ENCODE assay signal across 18 cellular contexts in genomic region chr16:88202207-88202745, GRCh38.
DNase-seq lines count a peak whose midpoint lies in the region; ATAC-seq, FAIRE-seq and TF ChIP-seq lines count a peak whose summit lies in the region.
"Had no signal": no experiment of that assay in that cellular context is flagged by ENCODE, and none has a peak within 500 bp of the region (broad histone marks: within the 10 kb centered on the region; RNA-seq: fewer than 3 reads in every experiment).

No MANE protein-coding gene starts in this region.

- POLR2A ChIA-PET in IMR-90 (lab: Charles Lee; ENCODE audit: unreplicated experiment), result no interaction called here

- H3K4me1 Mint-ChIP-seq in type B pancreatic cell (ENCODE audit: unreplicated experiment), result no peaks in the 10 kb centered on the region
- H3K4me1 Mint-ChIP-seq: B cell had no signal

- no peaks in the 10 kb centered on the region for H3K9me3 Mint-ChIP-seq in type B pancreatic cell
- H3K9me3 Mint-ChIP-seq: CD4-positive, alpha-beta T cell had no signal

- H3K27me3 Mint-ChIP-seq in type B pancreatic cell, result no peaks in the 10 kb centered on the region
- H3K27me3 Mint-ChIP-seq: B cell; CD4-positive, alpha-beta T cell had no signal

- H3K4me2 ChIP-seq in IMR-90 (ENCODE audit: low read depth, low read length), result no peak overlapping the region

- H3K4me3 Mint-ChIP-seq in type B pancreatic cell, result no peak overlapping the region
- H3K4me3 Mint-ChIP-seq: B cell; CD4-positive, alpha-beta T cell had no signal

- no peaks in the 10 kb centered on the region for H3K9me1 ChIP-seq in IMR-90 (ENCODE audit: insufficient read depth, low read length)

- H3K4me3 ChIP-seq in IMR-90 (ENCODE audit: insufficient read depth, low read depth, low read length), result no peak overlapping the region
- no peak overlapping the region for H3K4me3 ChIP-seq in bronchial epithelial cell (ENCODE audit: low read depth, low read length)
- H3K4me3 ChIP-seq: HAP-1 had no signal

- H3K56ac ChIP-seq in IMR-90 (ENCODE audit: extremely low read depth, insufficient read depth, low read length), result no peak overlapping the region

- peak overlapping the region; percentile 59; the same call in 1 of the 2 replicates for H2AK5ac ChIP-seq in IMR-90 (ENCODE audit: low read depth, low read length)

- no peak overlapping the region for H4K5ac ChIP-seq in IMR-90 (ENCODE audit: low read depth, low read length)

- ATAC-seq in IMR-90 (ENCODE audit: low read depth), result no peak
- no peak for ATAC-seq in left ventricle myocardium superior

- no peak overlapping the region for H3K4ac ChIP-seq in IMR-90 (ENCODE audit: low read depth, low read length)

- no peak overlapping the region for H2BK5ac ChIP-seq in IMR-90 (ENCODE audit: low read depth, low read length, poor library complexity, severe bottlenecking)

- TF ChIP-seq POLR2A in IMR-90 (IDR thresholded peaks at IDR 0.05; ENCODE audit: low read depth, low read length), result no peak

- no peak overlapping the region for H2AK9ac ChIP-seq in IMR-90 (replicated peaks; ENCODE audit: low read depth, low read length, poor library complexity)

- H3K27ac Mint-ChIP-seq in type B pancreatic cell, result no peak overlapping the region
- H3K27ac Mint-ChIP-seq: B cell; CD4-positive, alpha-beta T cell had no signal

- H3K36me3 Mint-ChIP-seq in type B pancreatic cell, result no peaks in the 10 kb centered on the region

- WGBS in IMR-90 (ENCODE audit: extremely low coverage in 2 of 2, insufficient read length in 1 of 2), 2 experiments, result 84% methylated on average over 4 of the region's 13 CpGs; no CpG with 5 or more reads in 1 of the 2 experiments

- H3K27me3 ChIP-seq in IMR-90 (ENCODE audit: control insufficient read depth, insufficient read depth, low read length) (no peaks in the 10 kb centered on the region), bronchial epithelial cell (ENCODE audit: control insufficient read depth, insufficient read depth, low read length) (no peaks in the 10 kb centered on the region)

- H3K27ac ChIP-seq in IMR-90 (ENCODE audit: insufficient read depth, low read length), result no peak overlapping the region

- TF ChIP-seq RAD21 in IMR-90 (IDR thresholded peaks at IDR 0.05; ENCODE audit: low read length), result no peak

- no peak overlapping the region for H2AFZ ChIP-seq in IMR-90 (replicated peaks; ENCODE audit: low read length, poor library complexity)

- H2BK20ac ChIP-seq in IMR-90 (ENCODE audit: low read depth, low read length), result no peak overlapping the region

- no peaks in the 10 kb centered on the region for H3K79me1 ChIP-seq in IMR-90 (ENCODE audit: low read depth in 1 of 2, low read length in 2 of 2)

- no peak overlapping the region for H2BK15ac ChIP-seq in IMR-90 (ENCODE audit: low read depth, low read length)

- H2BK120ac ChIP-seq in IMR-90 (ENCODE audit: low read depth, low read length), result no peak overlapping the region

- H3K14ac ChIP-seq in IMR-90 (replicated peaks; ENCODE audit: low read depth, low read length), result no peak overlapping the region

- peak; percentile 85 for FAIRE-seq in bronchial epithelial cell (lab: Jason Lieb, UNC)
- FAIRE-seq: A204.1, G401.6, GM12891 had no signal

- no peak overlapping the region for H4K8ac ChIP-seq in IMR-90 (ENCODE audit: low read depth in 2 of 2, low read length in 2 of 2)

- H4K91ac ChIP-seq in IMR-90 (ENCODE audit: insufficient read depth, low read depth, low read length), result no peak overlapping the region

- H3K23ac ChIP-seq in IMR-90 (ENCODE audit: low read depth, low read length), result no peak overlapping the region

- no peak overlapping the region for H3K18ac ChIP-seq in IMR-90 (ENCODE audit: low read depth, low read length)

- intact Hi-C loops in IMR-90 (cut with micrococcal nuclease), result no loop called here
- intact Hi-C loops in left ventricle myocardium superior (cut with micrococcal nuclease), result no loop called here

- CTCF ChIA-PET in IMR-90 (lab: Yijun Ruan, JAX), result no interaction called here

- BruUV-seq in IMR-90 (replicated peaks; lab: Mats Ljungman, UMichigan), result no TSS peak

- H3K36me3 ChIP-seq in IMR-90 (ENCODE audit: control insufficient read depth, insufficient read depth, low read length) (no peaks in the 10 kb centered on the region), bronchial epithelial cell (ENCODE audit: control insufficient read depth, insufficient read depth, low read length) (no peaks in the 10 kb centered on the region)
- H3K36me3 ChIP-seq: HAP-1 had no signal

- TF ChIP-seq CTCF in IMR-90 (conservative IDR thresholded peaks at IDR 0.05; ENCODE audit: low read depth, low read length) (no peak), bronchial epithelial cell (IDR thresholded peaks at IDR 0.05; ENCODE audit: insufficient read depth, low read length, severe bottlenecking) (no peak), type B pancreatic cell (conservative IDR thresholded peaks at IDR 0.05) (no peak)

- H3K9ac ChIP-seq in IMR-90 (ENCODE audit: low read depth, low read length), result no peak overlapping the region

- dilution Hi-C loops in IMR-90 (cut with HindIII; ENCODE audit: low sequenced_read_pairs, unreplicated experiment), result no loop called here

- no peaks in the 10 kb centered on the region for H3K9me3 ChIP-seq in IMR-90 (ENCODE audit: control insufficient read depth, insufficient read depth, low read length)
- H3K9me3 ChIP-seq: HAP-1 had no signal

- DNase-seq in IMR-90 (no peak), bronchial epithelial cell (ENCODE audit: low read depth) (no peak), mesenteric fat pad (ENCODE audit: low spot score) (peak; percentile 57), type B pancreatic cell (ENCODE audit: extremely low spot score, unreplicated experiment) (peak; percentile 48), EL (no peak), DMS153 (lab: John Stamatoyannopoulos, UW) (no peak), left ventricle myocardium superior (no peak)
- DNase-seq: C1 segment of cervical spinal cord; Calu3; CD4-positive, alpha-beta T cell; DMS 273 treated with DMSO at 0.1 percent for 48 hours; DMS79; GOT3 had no signal

- peaks cover 9% of the 10 kb centered on the region for H3K4me1 ChIP-seq in IMR-90 (ENCODE audit: control insufficient read depth, insufficient read depth, low read length)
- H3K4me1 ChIP-seq: HAP-1 had no signal

- in situ Hi-C loops in IMR-90 (cut with MboI; ENCODE audit: low sequenced_read_pairs), result no loop called here

- H4K20me1 ChIP-seq in IMR-90 (ENCODE audit: insufficient read depth, low read length), result no peaks in the 10 kb centered on the region

TF ChIP-seq in IMR-90, 13 proteins besides CTCF, POLR2A, EP300 and RAD21:
- TF ChIP-seq CHD1 (IDR thresholded peaks at IDR 0.05; ENCODE audit: low read depth, low read length) (no peak), RCOR1 (IDR thresholded peaks at IDR 0.05; ENCODE audit: insufficient replicate concordance, low read length) (no peak)

Comparison
In these comparisons a context has a peak if more than half of its experiments do, and no peak if none do; other contexts are left out.
1. DNase-seq: peak in mesenteric fat pad (single experiment) and type B pancreatic cell (single experiment); none in IMR-90 (single experiment), bronchial epithelial cell (single experiment), EL (single experiment), DMS153 (single experiment) and left ventricle myocardium superior (single experiment).